15 cellular contexts compared by ENCODE assay signal in genomic region chr17:67290994-67291362, GRCh38.
"Had no signal": no experiment of that assay in that cellular context is flagged by ENCODE, and none has a peak within 500 bp of the region (broad histone marks: within the 10 kb centered on the region; RNA-seq: fewer than 3 reads in every experiment).

No MANE protein-coding gene starts in this region.

- H3K27ac Mint-ChIP-seq: natural killer cell; stimulated activated naive B cell treated with anti-CD40 and anti-IgM and Interleukin-4, amounts not matched to agents 10 μg/mL and 1 μg/mL and 100 μg/mL, for 72 hours had no signal

- H3K4me3 ChIP-seq: gastroesophageal sphincter, heart right ventricle, mucosa of descending colon had no signal

- DNase-seq: activated naive CD4-positive, alpha-beta T cell treated with Interleukin-2 at 50 U/mL for 16 hours; activated T-cell treated with anti-CD3 and anti-CD28 coated beads for 4 hours; aorta; dermis blood vessel endothelial cell; erythroblast; left colon; mucosa of descending colon; natural killer cell; stimulated activated CD4-positive, alpha-beta T cell treated with anti-CD3 and anti-CD28 coated beads, Interleukin-15, amount 100 ng/mL, for 24 hours; stimulated activated CD4-positive, alpha-beta T cell treated with anti-CD3 and anti-CD28 coated beads, Interleukin-4, amount 100 ng/mL, for 1 hour; stimulated activated naive B cell treated with anti-CD40 and anti-IgM and Interleukin-4, amounts not matched to agents 10 μg/mL and 1 μg/mL and 100 μg/mL, for 72 hours; trophoblast cell had no signal

- H3K4me3 Mint-ChIP-seq: natural killer cell; stimulated activated naive B cell treated with anti-CD40 and anti-IgM and Interleukin-4, amounts not matched to agents 10 μg/mL and 1 μg/mL and 100 μg/mL, for 72 hours had no signal

- H3K9me3 Mint-ChIP-seq: natural killer cell; stimulated activated naive B cell treated with anti-CD40 and anti-IgM and Interleukin-4, amounts not matched to agents 10 μg/mL and 1 μg/mL and 100 μg/mL, for 72 hours had no signal

- H3K27me3 ChIP-seq: gastroesophageal sphincter, heart right ventricle had no signal

- H3K27ac ChIP-seq: gastroesophageal sphincter had no signal

- H3K36me3 ChIP-seq: gastroesophageal sphincter, heart right ventricle had no signal

- ATAC-seq: activated CD4-positive, CD25-positive, alpha-beta regulatory T cell treated with anti-CD3 and anti-CD28 coated beads, Interleukin-2, amount 50 U/mL, for 24 hours; gastroesophageal sphincter; left colon; mucosa of descending colon; natural killer cell; stimulated activated naive B cell treated with anti-CD40 and anti-IgM and Interleukin-4, amounts not matched to agents 10 μg/mL and 1 μg/mL and 100 μg/mL, for 72 hours had no signal

- H3K27me3 Mint-ChIP-seq: stimulated activated naive B cell treated with anti-CD40 and anti-IgM and Interleukin-4, amounts not matched to agents 10 μg/mL and 1 μg/mL and 100 μg/mL, for 72 hours had no signal

- H3K9me3 ChIP-seq: gastroesophageal sphincter, mucosa of descending colon had no signal

- H3K36me3 Mint-ChIP-seq: natural killer cell; stimulated activated naive B cell treated with anti-CD40 and anti-IgM and Interleukin-4, amounts not matched to agents 10 μg/mL and 1 μg/mL and 100 μg/mL, for 72 hours had no signal
